ENCODE assay signal across 9 cellular contexts in genomic region chr22:25057013-25057881, GRCh38.
DNase-seq lines count a peak whose midpoint lies in the region; ATAC-seq and TF ChIP-seq lines count a peak whose summit lies in the region.
"Had no signal": no experiment of that assay in that cellular context is flagged by ENCODE, and none has a peak within 500 bp of the region (broad histone marks: within the 10 kb centered on the region; RNA-seq: fewer than 3 reads in every experiment).

No MANE protein-coding gene starts in this region.

- H3K27ac ChIP-seq in WERI-Rb-1 = no peak overlapping the region
- H3K27ac ChIP-seq in brain microvascular endothelial cell = no peak overlapping the region
- H3K27ac ChIP-seq: BLaER1 treated with 17β-estradiol and CSF1 and Interleukin-3, amounts not matched to agents 10 nM and 100 nM had no signal

- peak; percentile 64 for DNase-seq in NCI-H1694 (lab: John Stamatoyannopoulos, UW)
- DNase-seq in NCI-H1694 treated with DMSO at 0.1 percent for 48 hours (lab: John Stamatoyannopoulos, UW) = no peak
- peak; percentile 77 for DNase-seq in NCI-H146 (lab: John Stamatoyannopoulos, UW)
- peak; percentile 86 for DNase-seq in WERI-Rb-1
- peak; percentile 43 for DNase-seq in brain microvascular endothelial cell
- DNase-seq in kidney glomerular epithelial cell (lab: John Stamatoyannopoulos, UW) = peak; percentile 21
- DNase-seq in stimulated activated CD4-positive, alpha-beta T cell treated with anti-CD3 and anti-CD28 coated beads, Interleukin-4, amount 100 ng/mL, for 4 hours = peak; percentile 61 to 79

- TF ChIP-seq CTCF in WERI-Rb-1 (IDR thresholded peaks at IDR 0.05; ENCODE audit: low read depth, low read length) (peak; percentile 98), brain microvascular endothelial cell (IDR thresholded peaks at IDR 0.05; ENCODE audit: low read depth, low read length, missing control alignments) (peak; percentile 97)

- no peak for ATAC-seq in GM19328 (IDR thresholded peaks at IDR 0.05; ENCODE audit: unreplicated experiment)

- H3K27me3 ChIP-seq in WERI-Rb-1 (ENCODE audit: insufficient read depth, low read depth, severe bottlenecking) (no peaks in the 10 kb centered on the region), brain microvascular endothelial cell (replicated peaks) (no peaks in the 10 kb centered on the region)
- H3K27me3 ChIP-seq: BLaER1 treated with 17β-estradiol and CSF1 and Interleukin-3, amounts not matched to agents 10 nM and 100 nM had no signal

- H3K4me3 ChIP-seq in WERI-Rb-1 (ENCODE audit: low read depth, low read length) = no peak overlapping the region
- H3K4me3 ChIP-seq in brain microvascular endothelial cell (ENCODE audit: low read depth, low read length) = no peak overlapping the region
- H3K4me3 ChIP-seq: BLaER1 treated with 17β-estradiol and CSF1 and Interleukin-3, amounts not matched to agents 10 nM and 100 nM had no signal

- H3K9me3 ChIP-seq in WERI-Rb-1 (ENCODE audit: severe bottlenecking) = no peaks in the 10 kb centered on the region
- H3K9me3 ChIP-seq: BLaER1 treated with 17β-estradiol and CSF1 and Interleukin-3, amounts not matched to agents 10 nM and 100 nM had no signal

- in situ Hi-C loops in brain microvascular endothelial cell (cut with HindIII; ENCODE audit: low pct_ligation_motif_present, low sequenced_read_pairs) = no loop called here

- H3K36me3 ChIP-seq in WERI-Rb-1 = no peaks in the 10 kb centered on the region; the same call in 1 of the 2 replicates
- H3K36me3 ChIP-seq in brain microvascular endothelial cell (replicated peaks) = no peaks in the 10 kb centered on the region
- H3K36me3 ChIP-seq: BLaER1 treated with 17β-estradiol and CSF1 and Interleukin-3, amounts not matched to agents 10 nM and 100 nM had no signal
